Comparison of ENCODE assay signal across 8 cellular contexts in genomic region chr5:139745800-139746690, GRCh38. TPM values are rescaled to one million over a fixed set of nuclear protein-coding genes. Genes with fewer than 3 reads are reported as not detected.
A peak's percentile ranks its signal among the peaks of the same experiment; 100 is the strongest.
DNase-seq lines count a peak whose midpoint lies in the region; ATAC-seq and TF ChIP-seq lines count a peak whose summit lies in the region.

No MANE protein-coding gene starts in this region.

- TF ChIP-seq CTCF in fibroblast of mammary gland (conservative IDR thresholded peaks at IDR 0.05; ENCODE audit: control insufficient read depth, insufficient read depth, low read depth, low read length) = no peak
- TF ChIP-seq CTCF in testis (IDR thresholded peaks at IDR 0.05) = no peak

- peak; percentile 46 for ATAC-seq in HG02798 (IDR thresholded peaks at IDR 0.05; ENCODE audit: poor library complexity, unreplicated experiment)
- peak; percentile 18 for ATAC-seq in activated T-helper 17 cell treated with anti-CD3 and anti-CD28 coated beads, Interleukin-2, amount 50 U/mL, for 72 hours (replicated peaks)
- peak; percentile 29 to 32 for ATAC-seq in naive B cell (ENCODE audit: low read depth in 2 of 2)

- no peak overlapping the region for H3K27ac Mint-ChIP-seq in activated T-helper 17 cell treated with anti-CD3 and anti-CD28 coated beads, Interleukin-2, amount 50 U/mL, for 72 hours
- peak overlapping the region; percentile 80 to 100 (median 98) for H3K27ac Mint-ChIP-seq in naive B cell

- H3K9me3 Mint-ChIP-seq in activated T-helper 17 cell treated with anti-CD3 and anti-CD28 coated beads, Interleukin-2, amount 50 U/mL, for 72 hours = no peaks in the 10 kb centered on the region
- no peaks in the 10 kb centered on the region for H3K9me3 Mint-ChIP-seq in naive B cell

- intact Hi-C loops in testis (cut with DNase I; ENCODE audit: low total_unique reads) = no loop called here

- peaks cover 8% of the 10 kb centered on the region for H3K27me3 Mint-ChIP-seq in activated T-helper 17 cell treated with anti-CD3 and anti-CD28 coated beads, Interleukin-2, amount 50 U/mL, for 72 hours
- no peaks in the 10 kb centered on the region for H3K27me3 Mint-ChIP-seq in naive B cell

- H3K36me3 Mint-ChIP-seq in activated T-helper 17 cell treated with anti-CD3 and anti-CD28 coated beads, Interleukin-2, amount 50 U/mL, for 72 hours (ENCODE audit: low read depth) = no peaks in the 10 kb centered on the region
- H3K36me3 Mint-ChIP-seq in naive B cell = no peaks in the 10 kb centered on the region

- H3K9me3 ChIP-seq in testis = no peaks in the 10 kb centered on the region

- H3K4me3 ChIP-seq in fibroblast of mammary gland (ENCODE audit: control insufficient read depth, low read depth, low read length) (peak overlapping the region; percentile 17), testis (peak overlapping the region; percentile 19 to 51)

- no peak for TF ChIP-seq POLR2A in testis (IDR thresholded peaks at IDR 0.05)

- H3K4me3 Mint-ChIP-seq in activated T-helper 17 cell treated with anti-CD3 and anti-CD28 coated beads, Interleukin-2, amount 50 U/mL, for 72 hours = peak overlapping the region; percentile 83
- peak overlapping the region; percentile 83 to 100 (median 92) for H3K4me3 Mint-ChIP-seq in naive B cell

- no peaks in the 10 kb centered on the region for H3K36me3 ChIP-seq in testis (ENCODE audit: low read depth, missing control alignments)

- H3K27me3 ChIP-seq in testis = no peaks in the 10 kb centered on the region

- peak overlapping the region; percentile 11 to 24 for H3K27ac ChIP-seq in testis

- DNase-seq in Daoy (ENCODE audit: low read depth) (peak; percentile 96), NOMO-1 (lab: John Stamatoyannopoulos, UW; ENCODE audit: unreplicated experiment in 2 of 2) (peak; percentile 12 to 65), fibroblast of mammary gland (ENCODE audit: low read depth) (peak; percentile 77), naive B cell (peak; percentile 75), testis (peak; percentile 87), GF-D8 (lab: John Stamatoyannopoulos, UW) (no peak)

- H3K4me1 Mint-ChIP-seq in activated T-helper 17 cell treated with anti-CD3 and anti-CD28 coated beads, Interleukin-2, amount 50 U/mL, for 72 hours = peaks cover 10% of the 10 kb centered on the region
- H3K4me1 Mint-ChIP-seq in naive B cell = peaks cover 65 to 89% (median 88%) of the 10 kb centered on the region in 3 donors

- WGBS in testis, 2 donors = 0 to 9% methylated on average over 16 to 39 of the region's 44 CpGs

- peaks cover 25% of the 10 kb centered on the region for H3K4me1 ChIP-seq in testis

RNA-seq across cellular contexts. Expression of gene PSD2, which starts 49.6 kb away (rescaled TPM):
- 0.18 and 0.40 TPM in 2 replicates for total RNA-seq in Daoy (2014; rRNA removed; shearing (Covaris generic))
- not detected for total RNA-seq in activated T-helper 17 cell treated with anti-CD3 and anti-CD28 coated beads, Interleukin-2, amount 50 U/mL, for 72 hours
- polyA plus RNA-seq in naive B cell (ENCODE audit: low read depth in 6 of 6) (not detected), testis (ENCODE audit: insufficient read depth, low read depth, low replicate concordance) (1.6 TPM)
- 1 to 10 TPM; 1.9 to 2.0 TPM for total RNA-seq in testis
